19 cellular contexts compared by ENCODE assay signal in the genomic region with DNA sequence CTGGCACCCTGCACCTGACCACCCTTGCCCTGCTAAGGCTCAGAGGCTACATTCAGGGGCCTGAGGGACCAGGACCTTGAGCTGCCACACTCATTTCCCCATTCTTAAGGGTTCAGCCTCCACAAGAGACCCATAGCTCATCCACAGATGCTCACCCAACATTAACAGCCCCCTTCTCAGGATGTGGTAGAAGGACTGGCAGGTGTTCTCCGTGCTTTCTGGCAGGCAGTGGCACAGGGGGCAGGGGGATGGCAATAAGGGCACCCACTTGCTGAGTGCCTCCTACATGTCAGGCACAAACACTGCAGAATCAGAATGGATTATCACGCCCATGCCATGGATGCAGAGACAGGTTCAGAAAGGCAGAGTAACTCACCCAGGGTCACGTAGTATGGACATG. TPM values are rescaled to one million over a fixed set of nuclear protein-coding genes. Genes with fewer than 3 reads are reported as not detected.
A peak's percentile ranks its signal among the peaks of the same experiment; 100 is the strongest.
DNase-seq lines count a peak whose midpoint lies in the region; ATAC-seq lines count a peak whose summit lies in the region.
"Had no signal": no experiment of that assay in that cellular context is flagged by ENCODE, and none has a peak within 500 bp of the region (broad histone marks: within the 10 kb centered on the region; RNA-seq: fewer than 3 reads in every experiment).

No MANE protein-coding gene starts in this region.

- peak overlapping the region; percentile 67 for H3K4me2 ChIP-seq in BLaER1

- H3K4me3 ChIP-seq in BLaER1 = no peak overlapping the region
- H3K4me3 ChIP-seq in naive thymus-derived CD4-positive, alpha-beta T cell (ENCODE audit: low read length) = no peak overlapping the region
- H3K4me3 ChIP-seq: colonic mucosa, SJSA1, thoracic aorta had no signal

- H3K4me3 Mint-ChIP-seq in activated CD4-positive, alpha-beta T cell treated with anti-CD3 and anti-CD28 coated beads for 36 hours = no peak overlapping the region
- no peak overlapping the region for H3K4me3 Mint-ChIP-seq in activated CD4-positive, alpha-beta memory T cell treated with anti-CD3 and anti-CD28 coated beads, Interleukin-2, amount 10 ng/mL, durations not matched to agents 7 days and 5 days
- H3K4me3 Mint-ChIP-seq in naive thymus-derived CD4-positive, alpha-beta T cell = peak overlapping the region in 4 of 10 donors; percentile 19 to 32 (median 30)
- H3K4me3 Mint-ChIP-seq: CD4-positive, alpha-beta T cell; H9 had no signal

- H4K20me1 ChIP-seq in BLaER1 = peaks cover 98% of the 10 kb centered on the region

- no peak overlapping the region for H3K27ac ChIP-seq in BLaER1
- no peak overlapping the region for H3K27ac ChIP-seq in naive thymus-derived CD4-positive, alpha-beta T cell (ENCODE audit: low read depth, low read length)
- H3K27ac ChIP-seq: colonic mucosa, SJSA1, thoracic aorta had no signal

- peaks cover 61% of the 10 kb centered on the region for H3K36me3 Mint-ChIP-seq in activated CD4-positive, alpha-beta T cell treated with anti-CD3 and anti-CD28 coated beads for 36 hours (ENCODE audit: low read depth)
- peaks cover 74% of the 10 kb centered on the region for H3K36me3 Mint-ChIP-seq in activated CD4-positive, alpha-beta memory T cell treated with anti-CD3 and anti-CD28 coated beads, Interleukin-2, amount 10 ng/mL, durations not matched to agents 7 days and 5 days (ENCODE audit: low read depth)
- peaks cover 0 to 34% (median 0%) of the 10 kb centered on the region in 5 donors for H3K36me3 Mint-ChIP-seq in naive thymus-derived CD4-positive, alpha-beta T cell

- H3K9ac ChIP-seq in BLaER1 = no peak overlapping the region

- peaks cover 94% of the 10 kb centered on the region for H3K4me1 Mint-ChIP-seq in activated CD4-positive, alpha-beta T cell treated with anti-CD3 and anti-CD28 coated beads for 36 hours
- peaks cover 97% of the 10 kb centered on the region for H3K4me1 Mint-ChIP-seq in activated CD4-positive, alpha-beta memory T cell treated with anti-CD3 and anti-CD28 coated beads, Interleukin-2, amount 10 ng/mL, durations not matched to agents 7 days and 5 days
- H3K4me1 Mint-ChIP-seq in naive thymus-derived CD4-positive, alpha-beta T cell = peaks cover 71 to 99% (median 93%) of the 10 kb centered on the region in 7 donors

- DNase-seq in activated CD4-positive, alpha-beta T cell treated with anti-CD3 and anti-CD28 coated beads for 36 hours = no peak
- DNase-seq in activated CD4-positive, alpha-beta T cell treated with anti-CD3 and anti-CD28 coated beads for 4 hours = no peak
- DNase-seq in activated CD4-positive, alpha-beta memory T cell treated with anti-CD3 and anti-CD28 coated beads, Interleukin-2, amount 10 ng/mL, durations not matched to agents 7 days and 5 days = no peak
- no peak for DNase-seq in naive thymus-derived CD4-positive, alpha-beta T cell
- DNase-seq in NCI-H226 (no peak), Ammon's horn (ENCODE audit: low spot score) (no peak), DMS153 (lab: John Stamatoyannopoulos, UW) (no peak)
- DNase-seq: CD4-positive, alpha-beta T cell; colonic mucosa; foreskin melanocyte; H9; KG1; NCI-H1092 treated with DMSO at 0.1 percent for 48 hours; NCI-H524 treated with DMSO at 0.1 percent for 48 hours; small intestine had no signal

- H3K9me3 Mint-ChIP-seq in activated CD4-positive, alpha-beta T cell treated with anti-CD3 and anti-CD28 coated beads for 36 hours (ENCODE audit: low read depth) = no peaks in the 10 kb centered on the region
- H3K9me3 Mint-ChIP-seq in activated CD4-positive, alpha-beta memory T cell treated with anti-CD3 and anti-CD28 coated beads, Interleukin-2, amount 10 ng/mL, durations not matched to agents 7 days and 5 days = no peaks in the 10 kb centered on the region
- H3K9me3 Mint-ChIP-seq in naive thymus-derived CD4-positive, alpha-beta T cell = peaks cover 0 to 2% (median 0%) of the 10 kb centered on the region in 11 donors
- H3K9me3 Mint-ChIP-seq: CD4-positive, alpha-beta T cell; H9 had no signal

- H3K27ac Mint-ChIP-seq in activated CD4-positive, alpha-beta T cell treated with anti-CD3 and anti-CD28 coated beads for 36 hours = peak overlapping the region; percentile 25
- H3K27ac Mint-ChIP-seq in activated CD4-positive, alpha-beta memory T cell treated with anti-CD3 and anti-CD28 coated beads, Interleukin-2, amount 10 ng/mL, durations not matched to agents 7 days and 5 days = peak overlapping the region; percentile 52
- H3K27ac Mint-ChIP-seq in naive thymus-derived CD4-positive, alpha-beta T cell = peak overlapping the region in 6 of 9 donors; percentile 15 to 86 (median 30)
- H3K27ac Mint-ChIP-seq: H9 had no signal

- ATAC-seq in activated CD4-positive, alpha-beta T cell treated with anti-CD3 and anti-CD28 coated beads for 36 hours = no peak
- ATAC-seq in naive thymus-derived CD4-positive, alpha-beta T cell = no peak

- POLR2A ChIA-PET in activated CD4-positive, alpha-beta T cell treated with anti-CD3 and anti-CD28 coated beads for 36 hours (lab: Charles Lee) = no interaction called here
- POLR2A ChIA-PET in activated CD4-positive, alpha-beta memory T cell treated with anti-CD3 and anti-CD28 coated beads, Interleukin-2, amount 10 ng/mL, durations not matched to agents 7 days and 5 days (lab: Charles Lee) = interaction anchor here (10.0 to 34.1 kb wide), 2 partner anchors 7 to 49 kb away, joined by 70 to 4963 read pairs; a partner anchor contains a TSS
- POLR2A ChIA-PET in naive thymus-derived CD4-positive, alpha-beta T cell (lab: Charles Lee) = no interaction called here

- H3K9me3 ChIP-seq in BLaER1 = no peaks in the 10 kb centered on the region
- H3K9me3 ChIP-seq in naive thymus-derived CD4-positive, alpha-beta T cell (ENCODE audit: control insufficient read depth in 2 of 3, low read length in 3 of 3) = no peaks in the 10 kb centered on the region
- H3K9me3 ChIP-seq: colonic mucosa, SJSA1, thoracic aorta had no signal

- no peaks in the 10 kb centered on the region for H3K27me3 ChIP-seq in BLaER1
- no peaks in the 10 kb centered on the region for H3K27me3 ChIP-seq in naive thymus-derived CD4-positive, alpha-beta T cell (ENCODE audit: control insufficient read depth in 2 of 2, insufficient read depth in 2 of 2, low read length in 2 of 2)
- H3K27me3 ChIP-seq: colonic mucosa, SJSA1 had no signal

- peaks cover 67% of the 10 kb centered on the region for H3K4me1 ChIP-seq in BLaER1
- H3K4me1 ChIP-seq in naive thymus-derived CD4-positive, alpha-beta T cell (ENCODE audit: control insufficient read depth in 2 of 2, insufficient read depth in 2 of 2, low read length in 2 of 2) = peaks cover 58 to 68% of the 10 kb centered on the region in 2 donors

- intact Hi-C loops in activated CD4-positive, alpha-beta T cell treated with anti-CD3 and anti-CD28 coated beads for 36 hours (cut with DNase I, micrococcal nuclease) = no loop called here
- intact Hi-C loops in naive thymus-derived CD4-positive, alpha-beta T cell (cut with micrococcal nuclease) = no loop called here

- peaks cover 52% of the 10 kb centered on the region for H3K36me3 ChIP-seq in BLaER1
- peaks cover 0 to 7% (median 0%) of the 10 kb centered on the region in 3 experiments for H3K36me3 ChIP-seq in naive thymus-derived CD4-positive, alpha-beta T cell (ENCODE audit: control insufficient read depth in 2 of 3, insufficient read depth in 3 of 3, low read length in 3 of 3)
- H3K36me3 ChIP-seq: colonic mucosa, SJSA1, thoracic aorta had no signal

- CTCF ChIA-PET in activated CD4-positive, alpha-beta T cell treated with anti-CD3 and anti-CD28 coated beads for 36 hours (lab: Charles Lee) = interaction anchor here (0.6 to 6.7 kb wide), 5 partner anchors 11 to 258 kb away, joined by 3 to 41 read pairs (median 3); a partner anchor contains a TSS
- CTCF ChIA-PET in activated CD4-positive, alpha-beta memory T cell treated with anti-CD3 and anti-CD28 coated beads, Interleukin-2, amount 10 ng/mL, durations not matched to agents 7 days and 5 days (lab: Charles Lee) = interaction anchor here (1.3 to 1.6 kb wide), 2 partner anchors 10 to 27 kb away, joined by 5 read pairs; no protein-coding TSS in a partner anchor
- CTCF ChIA-PET in naive thymus-derived CD4-positive, alpha-beta T cell (lab: Charles Lee) = interaction anchor here (0.8 to 3.4 kb wide), 3 partner anchors 9 to 11 kb away, joined by 3 to 14 read pairs (median 5); no protein-coding TSS in a partner anchor

- H3K27me3 Mint-ChIP-seq in activated CD4-positive, alpha-beta T cell treated with anti-CD3 and anti-CD28 coated beads for 36 hours = no peaks in the 10 kb centered on the region
- no peaks in the 10 kb centered on the region for H3K27me3 Mint-ChIP-seq in activated CD4-positive, alpha-beta memory T cell treated with anti-CD3 and anti-CD28 coated beads, Interleukin-2, amount 10 ng/mL, durations not matched to agents 7 days and 5 days
- no peaks in the 10 kb centered on the region for H3K27me3 Mint-ChIP-seq in naive thymus-derived CD4-positive, alpha-beta T cell
- H3K27me3 Mint-ChIP-seq: CD4-positive, alpha-beta T cell had no signal

RNA-seq across cellular contexts. Expression of a gene that starts 9.5 kb away (rescaled TPM):
- 100 to 1,000 TPM; 178 to 218 TPM for total RNA-seq in activated CD4-positive, alpha-beta T cell treated with anti-CD3 and anti-CD28 coated beads for 36 hours
- 100 to 1,000 TPM; 146 to 157 TPM for total RNA-seq in activated CD4-positive, alpha-beta memory T cell treated with anti-CD3 and anti-CD28 coated beads, Interleukin-2, amount 10 ng/mL, durations not matched to agents 7 days and 5 days
- total RNA-seq in naive thymus-derived CD4-positive, alpha-beta T cell = 100 to 1,000 TPM in 1 of 5 experiments, 10 to 100 TPM in 4; 26.7 to 196 (median 37.7) TPM
- 10 to 100 TPM; 53.4 to 54.1 TPM for polyA plus RNA-seq in naive thymus-derived CD4-positive, alpha-beta T cell

RNA-seq across cellular contexts. Expression of a gene that starts 14.8 kb away (rescaled TPM):
- total RNA-seq in activated CD4-positive, alpha-beta T cell treated with anti-CD3 and anti-CD28 coated beads for 36 hours = 100 to 1,000 TPM; 265 to 269 TPM
- 100 to 1,000 TPM; 328 to 335 TPM for total RNA-seq in activated CD4-positive, alpha-beta memory T cell treated with anti-CD3 and anti-CD28 coated beads, Interleukin-2, amount 10 ng/mL, durations not matched to agents 7 days and 5 days
- 100 to 1,000 TPM in 1 of 5 experiments, 10 to 100 TPM in 4; 10.9 to 486 (median 28.5) TPM for total RNA-seq in naive thymus-derived CD4-positive, alpha-beta T cell
- polyA plus RNA-seq in naive thymus-derived CD4-positive, alpha-beta T cell = 100 to 1,000 TPM; 134 to 150 TPM

RNA-seq across cellular contexts. Expression of a gene that starts 48.3 kb away (rescaled TPM):
- 1 to 10 TPM; 2.5 to 2.6 TPM for total RNA-seq in activated CD4-positive, alpha-beta T cell treated with anti-CD3 and anti-CD28 coated beads for 36 hours
- 1 to 10 TPM; 1.6 to 1.7 TPM for total RNA-seq in activated CD4-positive, alpha-beta memory T cell treated with anti-CD3 and anti-CD28 coated beads, Interleukin-2, amount 10 ng/mL, durations not matched to agents 7 days and 5 days
- 1 to 10 TPM; 1.5 to 2.9 (median 1.9) TPM for total RNA-seq in naive thymus-derived CD4-positive, alpha-beta T cell
- under 1 TPM; 0.19 to 0.26 TPM for polyA plus RNA-seq in naive thymus-derived CD4-positive, alpha-beta T cell

RNA-seq across cellular contexts. Expression of a gene that starts 57.1 kb away (rescaled TPM):
- 10 to 100 TPM; 61.6 to 77.7 TPM for total RNA-seq in activated CD4-positive, alpha-beta T cell treated with anti-CD3 and anti-CD28 coated beads for 36 hours
- total RNA-seq in activated CD4-positive, alpha-beta memory T cell treated with anti-CD3 and anti-CD28 coated beads, Interleukin-2, amount 10 ng/mL, durations not matched to agents 7 days and 5 days = 10 to 100 TPM; 49.6 to 50.1 TPM
- total RNA-seq in naive thymus-derived CD4-positive, alpha-beta T cell = 10 to 100 TPM; 32.1 to 71.1 (median 66.1) TPM
- polyA plus RNA-seq in naive thymus-derived CD4-positive, alpha-beta T cell = 10 to 100 TPM; 35.2 to 35.3 TPM

RNA-seq across cellular contexts. Expression of a gene that starts 58.9 kb away (rescaled TPM):
- 10 to 100 TPM; 31.7 to 31.9 TPM for total RNA-seq in activated CD4-positive, alpha-beta T cell treated with anti-CD3 and anti-CD28 coated beads for 36 hours
- total RNA-seq in activated CD4-positive, alpha-beta memory T cell treated with anti-CD3 and anti-CD28 coated beads, Interleukin-2, amount 10 ng/mL, durations not matched to agents 7 days and 5 days = 10 to 100 TPM; 14.6 to 17.5 TPM
- 10 to 100 TPM; 11.1 to 67.5 (median 16.4) TPM for total RNA-seq in naive thymus-derived CD4-positive, alpha-beta T cell
- 10 to 100 TPM; 12.8 to 17.4 TPM for polyA plus RNA-seq in naive thymus-derived CD4-positive, alpha-beta T cell
- total RNA-seq: A172 had no signal
